In the genomic region with DNA sequence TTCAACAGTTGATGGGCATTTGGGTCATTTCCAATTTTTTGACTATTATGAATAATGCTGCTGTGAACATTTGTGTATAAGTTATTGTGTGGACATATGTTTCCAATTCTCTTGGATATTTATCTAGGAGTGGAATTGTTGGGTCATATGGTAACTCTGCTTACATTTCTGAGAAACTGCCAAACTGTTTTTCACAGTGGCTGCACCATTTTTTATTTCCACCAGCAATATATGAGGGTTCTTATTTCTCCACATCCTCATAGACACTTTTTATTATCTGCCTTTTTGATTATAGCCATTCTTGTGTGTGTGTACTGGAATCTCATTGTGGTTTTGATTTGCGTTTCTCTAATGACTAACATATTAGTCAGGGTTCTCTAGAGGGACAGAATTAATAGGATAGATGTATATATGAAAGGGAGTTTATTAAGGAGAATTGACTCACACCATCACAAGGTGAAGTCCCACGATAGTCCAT, we compare ENCODE assay signal across 17 cellular contexts. TPM values are rescaled to one million over a fixed set of nuclear protein-coding genes. Genes with fewer than 3 reads are reported as not detected.
DNase-seq lines count a peak whose midpoint lies in the region; FAIRE-seq and TF ChIP-seq lines count a peak whose summit lies in the region.
"Had no signal": no experiment of that assay in that cellular context is flagged by ENCODE, and none has a peak within 500 bp of the region (broad histone marks: within the 10 kb centered on the region; RNA-seq: fewer than 3 reads in every experiment).

No MANE protein-coding gene starts in this region.

- no peaks in the 10 kb centered on the region for H3F3A ChIP-seq in MM.1S (ENCODE audit: insufficient read depth, low read length)

- no peak overlapping the region for H2AFZ ChIP-seq in MM.1S (ENCODE audit: low read length)

- no peak overlapping the region for H3K4me2 ChIP-seq in MM.1S (ENCODE audit: low read depth, low read length)
- H3K4me2 ChIP-seq: BLaER1 had no signal

- DNase-seq in Caki2 (ENCODE audit: low read depth) (peak; percentile 10), NCI-H226 (peak; percentile 72), brain microvascular endothelial cell (peak; percentile 58), kidney epithelial cell (ENCODE audit: low read depth) (peak; percentile 19), GM12892 (ENCODE audit: insufficient read length) (no peak), chondrocyte (ENCODE audit: low spot score) (no peak), nucleus accumbens (lab: John Stamatoyannopoulos, UW) (no peak), MM.1S (no peak)
- DNase-seq: activated gamma-delta T cell treated with Interleukin-2 at 50 U/mL for 16 hours; DMS79; effector memory CD8-positive, alpha-beta T cell; head of caudate nucleus; posterior cingulate gyrus; substantia nigra had no signal

- no peaks in the 10 kb centered on the region for H4K20me1 ChIP-seq in MM.1S (ENCODE audit: insufficient read depth, low read length)
- H4K20me1 ChIP-seq: BLaER1 had no signal

- H3K27me3 Mint-ChIP-seq in chondrocyte (ENCODE audit: low read depth): peaks cover 29% of the 10 kb centered on the region

- in situ Hi-C loops in Caki2 (cut with HindIII; ENCODE audit: low pct_unique_long_range_greater_than_20kb, low sequenced_read_pairs) (no loop called here), brain microvascular endothelial cell (cut with HindIII; ENCODE audit: low pct_ligation_motif_present, low sequenced_read_pairs) (no loop called here)

- peaks cover 3% of the 10 kb centered on the region for H3K27me3 ChIP-seq in brain microvascular endothelial cell (replicated peaks)
- no peaks in the 10 kb centered on the region for H3K27me3 ChIP-seq in kidney epithelial cell (ENCODE audit: control insufficient read depth, insufficient read depth, low read length)
- H3K27me3 ChIP-seq in MM.1S (replicated peaks; ENCODE audit: insufficient read depth, low read length): peaks cover 76% of the 10 kb centered on the region
- H3K27me3 ChIP-seq: BLaER1 had no signal

- no peak overlapping the region for H3K27ac Mint-ChIP-seq in chondrocyte (ENCODE audit: unreplicated experiment)
- H3K27ac Mint-ChIP-seq: effector memory CD8-positive, alpha-beta T cell had no signal

- H3K4me1 ChIP-seq in MM.1S (ENCODE audit: low read length): no peaks in the 10 kb centered on the region
- H3K4me1 ChIP-seq: BLaER1, breast epithelium had no signal

- H3K9ac ChIP-seq in MM.1S (ENCODE audit: low read length): no peak overlapping the region
- H3K9ac ChIP-seq: BLaER1 had no signal

- TF ChIP-seq POLR2A in GM12892 (IDR thresholded peaks at IDR 0.05; ENCODE audit: low read depth, low read length): no peak

- no peak overlapping the region for H3K4me3 Mint-ChIP-seq in chondrocyte (ENCODE audit: unreplicated experiment)
- H3K4me3 Mint-ChIP-seq: effector memory CD8-positive, alpha-beta T cell had no signal

- H3K9me3 ChIP-seq in MM.1S (replicated peaks; ENCODE audit: insufficient read depth, low read length): no peaks in the 10 kb centered on the region
- H3K9me3 ChIP-seq: breast epithelium had no signal

- H3K4me3 ChIP-seq in brain microvascular endothelial cell (ENCODE audit: low read depth, low read length) (no peak overlapping the region), kidney epithelial cell (ENCODE audit: low read depth, low read length) (no peak overlapping the region), MM.1S (ENCODE audit: low read length) (no peak overlapping the region)
- H3K4me3 ChIP-seq: BLaER1, breast epithelium had no signal

- H3K27ac ChIP-seq in brain microvascular endothelial cell (peak overlapping the region; percentile 67), MM.1S (ENCODE audit: low read length) (no peak overlapping the region)
- H3K27ac ChIP-seq: BLaER1, breast epithelium, VCaP had no signal

- no peaks in the 10 kb centered on the region for H3K9me3 Mint-ChIP-seq in chondrocyte (ENCODE audit: low read depth)
- H3K9me3 Mint-ChIP-seq: effector memory CD8-positive, alpha-beta T cell had no signal

- H3K4me1 Mint-ChIP-seq in chondrocyte (ENCODE audit: low read depth): peaks cover 4% of the 10 kb centered on the region

- TF ChIP-seq CTCF in brain microvascular endothelial cell (IDR thresholded peaks at IDR 0.05; ENCODE audit: low read depth, low read length, missing control alignments): no peak
- no peak for TF ChIP-seq CTCF in kidney epithelial cell (IDR thresholded peaks at IDR 0.05; ENCODE audit: insufficient read depth, low read length, poor library complexity, severe bottlenecking)
- no peak for TF ChIP-seq CTCF in chondrocyte (IDR thresholded peaks at IDR 0.05)
- no peak for TF ChIP-seq CTCF in MM.1S (IDR thresholded peaks at IDR 0.05; ENCODE audit: low read length)

- no peaks in the 10 kb centered on the region for H3K79me2 ChIP-seq in MM.1S (ENCODE audit: low read length)

- no peaks in the 10 kb centered on the region for H3K36me3 ChIP-seq in brain microvascular endothelial cell (replicated peaks)
- H3K36me3 ChIP-seq in kidney epithelial cell (ENCODE audit: control insufficient read depth, insufficient read depth, low read length): no peaks in the 10 kb centered on the region
- no peaks in the 10 kb centered on the region for H3K36me3 ChIP-seq in MM.1S (replicated peaks; ENCODE audit: insufficient read depth, low read length)
- H3K36me3 ChIP-seq: BLaER1, breast epithelium had no signal

- no peaks in the 10 kb centered on the region for H3K36me3 Mint-ChIP-seq in chondrocyte (ENCODE audit: low read depth)

- no peaks in the 10 kb centered on the region for H3K9me2 ChIP-seq in MM.1S (replicated peaks; ENCODE audit: insufficient read depth, low read length)

- no peak for FAIRE-seq in GM12892 (lab: Jason Lieb, UNC)

RNA-seq across cellular contexts. Expression of gene MED27, which starts 14.7 kb away (rescaled TPM):
- 31.9 and 72.8 TPM in 2 replicates for total RNA-seq in Caki2 (2014; rRNA removed; shearing (Covaris generic); ENCODE audit: low replicate concordance)
- total RNA-seq in kidney epithelial cell: 27.7 and 34.5 TPM in 2 replicates
- polyA plus RNA-seq in GM12892 (2012; ENCODE audit: missing spikeins): 19.4 TPM
- 24.4 to 28.2 TPM (median 26.6 TPM) in 3 replicates for total RNA-seq in chondrocyte

Comparison
In these comparisons a context has a peak if more than half of its experiments do, and no peak if none do; other contexts are left out.
1. DNase-seq: peak in Caki2 (single experiment), NCI-H226 (single experiment), brain microvascular endothelial cell (single experiment) and kidney epithelial cell (single experiment); none in GM12892 (single experiment), chondrocyte (single experiment), nucleus accumbens (0 of 56) and MM.1S (single experiment).